Comparison of ENCODE assay signal across 8 cellular contexts in genomic region chr3:37174532-37175126, GRCh38. TPM values are rescaled to one million over a fixed set of nuclear protein-coding genes. Genes with fewer than 3 reads are reported as not detected.
DNase-seq lines count a peak whose midpoint lies in the region; ATAC-seq and TF ChIP-seq lines count a peak whose summit lies in the region.

LRRFIP2 (minus strand) TSS chr3:37174582; CDS start chr3:37148983, 25,599 bp downstream.

- 1% methylated on average over 5 of the region's 5 CpGs for WGBS in esophagus squamous epithelium, 2 donors

- H3K27me3 ChIP-seq in esophagus squamous epithelium, result no peaks in the 10 kb centered on the region

- H3K4me1 ChIP-seq in esophagus squamous epithelium, result peaks cover 0 to 84% (median 33%) of the 10 kb centered on the region in 3 donors

- intact Hi-C loops in esophagus squamous epithelium (cut with DNase I) (no loop called here), natural killer cell (cut with micrococcal nuclease) (no loop called here)

- H3K36me3 Mint-ChIP-seq in T-helper 1 cell treated with Interleukin-12 subunit alpha and Interleukin-12 subunit beta and Interleukin-4 antibody, amounts not matched to agents 30 μg/mL and 1 μg/mL, for 36 hours (ENCODE audit: low read depth), result peaks cover 14% of the 10 kb centered on the region
- no peaks in the 10 kb centered on the region for H3K36me3 Mint-ChIP-seq in natural killer cell

- H3K9me3 Mint-ChIP-seq in T-helper 1 cell treated with Interleukin-12 subunit alpha and Interleukin-12 subunit beta and Interleukin-4 antibody, amounts not matched to agents 30 μg/mL and 1 μg/mL, for 36 hours, result no peaks in the 10 kb centered on the region
- no peaks in the 10 kb centered on the region for H3K9me3 Mint-ChIP-seq in natural killer cell

- peaks cover 33% of the 10 kb centered on the region for H3K4me1 Mint-ChIP-seq in T-helper 1 cell treated with Interleukin-12 subunit alpha and Interleukin-12 subunit beta and Interleukin-4 antibody, amounts not matched to agents 30 μg/mL and 1 μg/mL, for 36 hours (ENCODE audit: low read depth)
- peaks cover 51 to 54% of the 10 kb centered on the region in 2 donors for H3K4me1 Mint-ChIP-seq in natural killer cell

- TF ChIP-seq CTCF in GM12875 (IDR thresholded peaks at IDR 0.05; ENCODE audit: borderline replicate concordance, insufficient read depth, low read depth, low read length) (no peak), esophagus squamous epithelium (IDR thresholded peaks at IDR 0.05) (no peak), natural killer cell (IDR thresholded peaks at IDR 0.05) (no peak)

- H3K4me3 ChIP-seq in GM12875 (ENCODE audit: low read depth, low read length) (peak within 1 kb of the TSS; percentile 97), esophagus squamous epithelium (peak within 1 kb of the TSS; percentile 65 to 91 (median 86))

- no peak for TF ChIP-seq POLR2A in esophagus squamous epithelium (IDR thresholded peaks at IDR 0.05)

- no peak for DNase-seq in esophagus squamous epithelium (lab: John Stamatoyannopoulos, UW)
- DNase-seq in natural killer cell, result no peak
- no peak for DNase-seq in NCI-H128 (lab: John Stamatoyannopoulos, UW; ENCODE audit: unreplicated experiment)
- no peak for DNase-seq in COLO668 (lab: John Stamatoyannopoulos, UW; ENCODE audit: unreplicated experiment)
- DNase-seq in SK-N-DZ (ENCODE audit: low spot score), result no peak

- H3K27ac ChIP-seq in esophagus squamous epithelium, result peak within 1 kb of the TSS; percentile 94 to 99 (median 97)

- no peaks in the 10 kb centered on the region for H3K9me3 ChIP-seq in esophagus squamous epithelium

- no peaks in the 10 kb centered on the region for H3K27me3 Mint-ChIP-seq in T-helper 1 cell treated with Interleukin-12 subunit alpha and Interleukin-12 subunit beta and Interleukin-4 antibody, amounts not matched to agents 30 μg/mL and 1 μg/mL, for 36 hours (ENCODE audit: low read depth)
- no peaks in the 10 kb centered on the region for H3K27me3 Mint-ChIP-seq in natural killer cell (ENCODE audit: low read depth in 2 of 2)

- H3K4me3 Mint-ChIP-seq in T-helper 1 cell treated with Interleukin-12 subunit alpha and Interleukin-12 subunit beta and Interleukin-4 antibody, amounts not matched to agents 30 μg/mL and 1 μg/mL, for 36 hours, result peak within 1 kb of the TSS; percentile 85
- H3K4me3 Mint-ChIP-seq in natural killer cell, result peak within 1 kb of the TSS; percentile 93

- peaks cover 0 to 28% (median 0%) of the 10 kb centered on the region in 3 donors for H3K36me3 ChIP-seq in esophagus squamous epithelium

- H3K27ac Mint-ChIP-seq in T-helper 1 cell treated with Interleukin-12 subunit alpha and Interleukin-12 subunit beta and Interleukin-4 antibody, amounts not matched to agents 30 μg/mL and 1 μg/mL, for 36 hours, result peak within 1 kb of the TSS; percentile 53
- H3K27ac Mint-ChIP-seq in natural killer cell, result peak within 1 kb of the TSS; percentile 79 to 81

- ATAC-seq in HG03064 (IDR thresholded peaks at IDR 0.05; ENCODE audit: low read depth, unreplicated experiment) (peak; percentile 32), natural killer cell (peak in 2 of 3 donors; percentile 6 to 29)

RNA-seq across cellular contexts. Expression of gene LRRFIP2, which starts in this region (rescaled TPM):
- total RNA-seq in esophagus squamous epithelium (10 to 100 TPM; 50.0 to 99.7 (median 87.8) TPM), natural killer cell (10 to 100 TPM; 49.0 to 86.1 (median 66.0) TPM)
- 25.9 and 26.7 TPM in 2 replicates for polyA plus RNA-seq in SK-N-DZ (2014; cell fraction: cytosol; rRNA removed)
- 25.4 and 25.6 TPM in 2 replicates for polyA plus RNA-seq in SK-N-DZ (2014; cell fraction: nucleus; rRNA removed)
